ENCODE assay signal across 8 cellular contexts in genomic region chr1:87684786-87685185, GRCh38.
A peak's percentile ranks its signal among the peaks of the same experiment; 100 is the strongest.
DNase-seq lines count a peak whose midpoint lies in the region; ATAC-seq and TF ChIP-seq lines count a peak whose summit lies in the region.

No MANE protein-coding gene starts in this region.

- H3K4me3 Mint-ChIP-seq in GM23338 = peak overlapping the region; percentile 53
- no peak overlapping the region for H3K4me3 Mint-ChIP-seq in chondrocyte (ENCODE audit: unreplicated experiment)
- no peak overlapping the region for H3K4me3 Mint-ChIP-seq in activated CD4-positive, alpha-beta memory T cell treated with anti-CD3 and anti-CD28 coated beads, Interleukin-2, amount 10 ng/mL, durations not matched to agents 7 days and 5 days

- peaks cover 48% of the 10 kb centered on the region for H3K4me1 Mint-ChIP-seq in GM23338
- peaks cover 9% of the 10 kb centered on the region for H3K4me1 Mint-ChIP-seq in chondrocyte (ENCODE audit: low read depth)
- no peaks in the 10 kb centered on the region for H3K4me1 Mint-ChIP-seq in activated CD4-positive, alpha-beta memory T cell treated with anti-CD3 and anti-CD28 coated beads, Interleukin-2, amount 10 ng/mL, durations not matched to agents 7 days and 5 days

- WGBS in heart left ventricle, 4 donors = 51 to 59% (median 54%) methylated on average over 6 of the region's 6 CpGs

- H3K27ac ChIP-seq in GM23338 (ENCODE audit: low read depth) = 0 out of 2 replicates have a peak overlapping the region, but pooled peaks have one; percentile 76
- peak overlapping the region in 9 of 12 donors; percentile 25 to 73 (median 42) for H3K27ac ChIP-seq in heart left ventricle

- H3F3A ChIP-seq in GM23338 (replicated peaks; ENCODE audit: low read depth) = no peaks in the 10 kb centered on the region

- no peaks in the 10 kb centered on the region for H3K79me2 ChIP-seq in GM23338 (replicated peaks; ENCODE audit: insufficient read depth)

- H3K9me3 Mint-ChIP-seq in GM23338 = peaks cover 3% of the 10 kb centered on the region; the same call in 1 of the 3 replicates
- H3K9me3 Mint-ChIP-seq in chondrocyte (ENCODE audit: low read depth) = no peaks in the 10 kb centered on the region
- no peaks in the 10 kb centered on the region for H3K9me3 Mint-ChIP-seq in activated CD4-positive, alpha-beta memory T cell treated with anti-CD3 and anti-CD28 coated beads, Interleukin-2, amount 10 ng/mL, durations not matched to agents 7 days and 5 days

- peak overlapping the region; percentile 42 for H3K4me3 ChIP-seq in GM23338
- peak overlapping the region in 10 of 12 donors; percentile 18 to 58 (median 54) for H3K4me3 ChIP-seq in heart left ventricle

- peak; percentile 11 for DNase-seq in GM23338 (ENCODE audit: low spot score)
- peak; percentile 25 for DNase-seq in SK-MEL-5 (ENCODE audit: low read depth, low spot score)
- peak in 2 of 5 donors; percentile 10 to 19 for DNase-seq in heart left ventricle
- DNase-seq in retina = peak; percentile 46
- DNase-seq in activated CD4-positive, alpha-beta T cell treated with anti-CD3 and anti-CD28 coated beads for 1 hour = no peak
- no peak for DNase-seq in chondrocyte (ENCODE audit: low spot score)
- no peak for DNase-seq in activated CD4-positive, alpha-beta memory T cell treated with anti-CD3 and anti-CD28 coated beads, Interleukin-2, amount 10 ng/mL, durations not matched to agents 7 days and 5 days

- H3K27ac Mint-ChIP-seq in GM23338 = no peak overlapping the region; the same call in 1 of the 2 replicates
- H3K27ac Mint-ChIP-seq in chondrocyte (ENCODE audit: unreplicated experiment) = no peak overlapping the region
- no peak overlapping the region for H3K27ac Mint-ChIP-seq in activated CD4-positive, alpha-beta memory T cell treated with anti-CD3 and anti-CD28 coated beads, Interleukin-2, amount 10 ng/mL, durations not matched to agents 7 days and 5 days

- ATAC-seq in GM23338 (peak; percentile 26), heart left ventricle (peak in 3 of 4 donors; percentile 34 to 79 (median 65)), GM18517 (IDR thresholded peaks at IDR 0.05; ENCODE audit: unreplicated experiment) (no peak)

- H3K9me3 ChIP-seq in heart left ventricle = no peaks in the 10 kb centered on the region

- H3K36me3 ChIP-seq in GM23338 (ENCODE audit: insufficient read depth) = no peaks in the 10 kb centered on the region
- no peaks in the 10 kb centered on the region for H3K36me3 ChIP-seq in heart left ventricle

- no peak for TF ChIP-seq POLR2A in heart left ventricle (IDR thresholded peaks at IDR 0.05)

- peaks cover 5% of the 10 kb centered on the region; the same call in 2 of the 3 replicates for H3K36me3 Mint-ChIP-seq in GM23338 (ENCODE audit: low read depth)
- H3K36me3 Mint-ChIP-seq in chondrocyte (ENCODE audit: low read depth) = no peaks in the 10 kb centered on the region
- no peaks in the 10 kb centered on the region for H3K36me3 Mint-ChIP-seq in activated CD4-positive, alpha-beta memory T cell treated with anti-CD3 and anti-CD28 coated beads, Interleukin-2, amount 10 ng/mL, durations not matched to agents 7 days and 5 days (ENCODE audit: low read depth)

- H3K4me2 ChIP-seq in GM23338 = peak overlapping the region; percentile 68

- no peaks in the 10 kb centered on the region for H3K9me2 ChIP-seq in GM23338 (ENCODE audit: insufficient read depth)

- intact Hi-C loops in heart left ventricle (cut with DNase I) = loop anchor here in 3 of 10 donors (5.0 to 10.0 kb wide), 2 partner anchors 352 to 360 kb away; partner anchors contain the start of gene LMO4 (in 1 of the 3)

- H3K27me3 Mint-ChIP-seq in GM23338 (ENCODE audit: insufficient read depth, low read depth, poor library complexity) (peaks cover 2% of the 10 kb centered on the region), chondrocyte (ENCODE audit: low read depth) (no peaks in the 10 kb centered on the region)
- peaks cover 4% of the 10 kb centered on the region for H3K27me3 Mint-ChIP-seq in activated CD4-positive, alpha-beta memory T cell treated with anti-CD3 and anti-CD28 coated beads, Interleukin-2, amount 10 ng/mL, durations not matched to agents 7 days and 5 days

- TF ChIP-seq CTCF in GM23338 (conservative IDR thresholded peaks at IDR 0.05; ENCODE audit: low read depth in 2 of 2) (no peak), heart left ventricle (IDR thresholded peaks at IDR 0.05) (no peak), chondrocyte (IDR thresholded peaks at IDR 0.05) (no peak)

- POLR2A ChIA-PET in activated CD4-positive, alpha-beta memory T cell treated with anti-CD3 and anti-CD28 coated beads, Interleukin-2, amount 10 ng/mL, durations not matched to agents 7 days and 5 days (lab: Charles Lee) = no interaction called here

- H4K20me1 ChIP-seq in GM23338 (replicated peaks; ENCODE audit: insufficient read depth) = no peaks in the 10 kb centered on the region

- CTCF ChIA-PET in activated CD4-positive, alpha-beta memory T cell treated with anti-CD3 and anti-CD28 coated beads, Interleukin-2, amount 10 ng/mL, durations not matched to agents 7 days and 5 days (lab: Charles Lee) = no interaction called here

- in situ Hi-C loops in SK-MEL-5 (cut with HindIII; ENCODE audit: low pct_unique_long_range_greater_than_20kb, low sequenced_read_pairs) = no loop called here

- peak overlapping the region; percentile 74; the same call in 1 of the 2 replicates for H2AFZ ChIP-seq in GM23338

- H3K4me1 ChIP-seq in GM23338 (ENCODE audit: insufficient read depth) (peaks cover 40% of the 10 kb centered on the region), heart left ventricle (peaks cover 0 to 16% (median 5%) of the 10 kb centered on the region in 12 donors)

- H3K27me3 ChIP-seq in GM23338 (ENCODE audit: insufficient read depth) = peaks cover 22% of the 10 kb centered on the region; the same call in 1 of the 2 replicates
- H3K27me3 ChIP-seq in heart left ventricle = no peaks in the 10 kb centered on the region

TF ChIP-seq in GM23338, 12 proteins besides CTCF, POLR2A, EP300 and RAD21 (continues in another document):
- TF ChIP-seq EZH2phosphoT487 (IDR thresholded peaks at IDR 0.05; ENCODE audit: unreplicated experiment) = no peak
- TF ChIP-seq STAT1 (IDR thresholded peaks at IDR 0.05; ENCODE audit: unreplicated experiment) = no peak
- TF ChIP-seq REST (IDR thresholded peaks at IDR 0.05; ENCODE audit: unreplicated experiment) = no peak

Comparison
In these comparisons a context has a peak if more than half of its experiments do, and no peak if none do; other contexts are left out.
1. DNase-seq: peak in GM23338 (single experiment), SK-MEL-5 (single experiment) and retina (single experiment); none in activated CD4-positive, alpha-beta T cell treated with anti-CD3 and anti-CD28 coated beads for 1 hour (single experiment), chondrocyte (single experiment) and activated CD4-positive, alpha-beta memory T cell treated with anti-CD3 and anti-CD28 coated beads, Interleukin-2, amount 10 ng/mL, durations not matched to agents 7 days and 5 days (single experiment).